Comparison of ENCODE assay signal across 16 cellular contexts in the genomic region with DNA sequence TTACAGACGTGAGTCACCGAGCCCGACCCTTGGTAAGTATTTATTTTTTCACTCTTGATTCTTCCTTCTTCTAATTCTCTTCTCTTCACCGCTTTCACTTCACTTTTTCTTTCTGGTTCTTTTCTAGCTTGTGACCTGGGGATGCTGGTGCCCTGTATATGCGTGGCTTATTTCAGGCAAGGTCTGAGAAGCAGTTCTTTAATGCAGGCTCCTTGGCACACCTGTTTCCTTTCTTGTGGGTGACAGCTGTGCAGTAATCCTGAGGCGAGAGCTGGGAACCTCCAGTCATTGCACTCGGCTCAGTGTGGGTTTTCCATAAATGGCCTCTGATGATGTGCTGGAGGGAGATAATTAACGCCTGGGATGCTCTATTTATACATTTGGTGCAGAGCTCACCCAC.
A peak's percentile ranks its signal among the peaks of the same experiment; 100 is the strongest.
DNase-seq lines count a peak whose midpoint lies in the region; ATAC-seq, FAIRE-seq and TF ChIP-seq lines count a peak whose summit lies in the region.
"Had no signal": no experiment of that assay in that cellular context is flagged by ENCODE, and none has a peak within 500 bp of the region (broad histone marks: within the 10 kb centered on the region; RNA-seq: fewer than 3 reads in every experiment).

No MANE protein-coding gene starts in this region.

- H3K27ac ChIP-seq in stomach (no peak overlapping the region), pancreas (no peak overlapping the region)
- H3K27ac ChIP-seq: A549, RWPE1 had no signal

- H3K9me3 Mint-ChIP-seq in stimulated activated naive CD8-positive, alpha-beta T cell treated with anti-CD3 and anti-CD28 coated beads, Interleukin-15, amount 100 ng/mL, for 72 hours = no peaks in the 10 kb centered on the region

- DNase-seq in stimulated activated naive CD8-positive, alpha-beta T cell treated with anti-CD3 and anti-CD28 coated beads, Interleukin-15, amount 100 ng/mL, for 72 hours = no peak
- no peak for DNase-seq in stimulated activated naive CD8-positive, alpha-beta T cell treated with anti-CD3 and anti-CD28 coated beads, Interleukin-15, Interleukin-2, amounts not matched to agents 100 U/mL and 50 U/mL, for 24 hours
- DNase-seq in NCI-H2171 treated with DMSO at 0.1 percent for 48 hours (lab: John Stamatoyannopoulos, UW) (peak; percentile 62), RPMI8226 (peak; percentile 19), stomach (no peak), pancreas (no peak)
- DNase-seq: COR-L47, DMS53, GOT3, NCI-H2029 had no signal

- peak overlapping the region; percentile 82 to 85 for H3K27ac Mint-ChIP-seq in stimulated activated naive CD8-positive, alpha-beta T cell treated with anti-CD3 and anti-CD28 coated beads, Interleukin-15, amount 100 ng/mL, for 72 hours

- peaks cover 0 to 8% (median 2%) of the 10 kb centered on the region in 4 donors for H3K9me3 ChIP-seq in stomach
- no peaks in the 10 kb centered on the region for H3K9me3 ChIP-seq in pancreas
- H3K9me3 ChIP-seq: A549 had no signal

- H3K36me3 ChIP-seq in stomach = no peaks in the 10 kb centered on the region
- no peaks in the 10 kb centered on the region for H3K36me3 ChIP-seq in pancreas

- H3K27me3 ChIP-seq in stomach = peaks cover 0 to 13% (median 0%) of the 10 kb centered on the region in 3 donors
- H3K27me3 ChIP-seq in pancreas = no peaks in the 10 kb centered on the region

- no peak for TF ChIP-seq POLR2A in stomach (IDR thresholded peaks at IDR 0.05)

- H3K27me3 Mint-ChIP-seq in stimulated activated naive CD8-positive, alpha-beta T cell treated with anti-CD3 and anti-CD28 coated beads, Interleukin-15, amount 100 ng/mL, for 72 hours = peaks cover 8% of the 10 kb centered on the region

- H3K4me1 Mint-ChIP-seq in stimulated activated naive CD8-positive, alpha-beta T cell treated with anti-CD3 and anti-CD28 coated beads, Interleukin-15, amount 100 ng/mL, for 72 hours = no peaks in the 10 kb centered on the region

- no peak for FAIRE-seq in pancreas (lab: Jason Lieb, UNC)
- FAIRE-seq: A549, GM19239, K562 had no signal

- ATAC-seq in stimulated activated naive CD8-positive, alpha-beta T cell treated with anti-CD3 and anti-CD28 coated beads, Interleukin-15, amount 100 ng/mL, for 72 hours = no peak
- no peak for ATAC-seq in stimulated activated naive CD8-positive, alpha-beta T cell treated with anti-CD3 and anti-CD28 coated beads, Interleukin-15, Interleukin-2, amounts not matched to agents 100 U/mL and 50 U/mL, for 24 hours
- ATAC-seq in HG03045 (IDR thresholded peaks at IDR 0.05; ENCODE audit: unreplicated experiment) = no peak
- no peak for ATAC-seq in pancreas
- ATAC-seq: K562 had no signal

- no peak overlapping the region for H3K4me3 Mint-ChIP-seq in stimulated activated naive CD8-positive, alpha-beta T cell treated with anti-CD3 and anti-CD28 coated beads, Interleukin-15, amount 100 ng/mL, for 72 hours
- H3K4me3 Mint-ChIP-seq: CD14-positive monocyte had no signal

- intact Hi-C loops in stomach (cut with DNase I; ENCODE audit: low total_unique reads) = no loop called here
- intact Hi-C loops in pancreas (cut with DNase I) = no loop called here

- WGBS in stomach, 5 donors = 53 to 71% (median 67%) methylated on average over 8 of the region's 8 CpGs
- WGBS in pancreas, 2 donors = 65 to 72% methylated on average over 8 of the region's 8 CpGs

- no peak overlapping the region for H3K4me3 ChIP-seq in stomach
- H3K4me3 ChIP-seq in pancreas = no peak overlapping the region
- H3K4me3 ChIP-seq: A549, K562 had no signal

- TF ChIP-seq EP300 in stomach (IDR thresholded peaks at IDR 0.05) = no peak

- no peaks in the 10 kb centered on the region for H3K4me1 ChIP-seq in stomach
- no peaks in the 10 kb centered on the region for H3K4me1 ChIP-seq in pancreas

- TF ChIP-seq CTCF in stomach (IDR thresholded peaks at IDR 0.05) (no peak), pancreas (IDR thresholded peaks at IDR 0.05) (no peak)

Comparison
In these comparisons a context has a peak if more than half of its experiments do, and no peak if none do; other contexts are left out.
1. DNase-seq: peak in NCI-H2171 treated with DMSO at 0.1 percent for 48 hours (single experiment) and RPMI8226 (single experiment); none in stimulated activated naive CD8-positive, alpha-beta T cell treated with anti-CD3 and anti-CD28 coated beads, Interleukin-15, amount 100 ng/mL, for 72 hours (0 of 2), stimulated activated naive CD8-positive, alpha-beta T cell treated with anti-CD3 and anti-CD28 coated beads, Interleukin-15, Interleukin-2, amounts not matched to agents 100 U/mL and 50 U/mL, for 24 hours (single experiment), stomach (single experiment) and pancreas (0 of 6).